ENCODE assay signal across 18 cellular contexts in the genomic region with DNA sequence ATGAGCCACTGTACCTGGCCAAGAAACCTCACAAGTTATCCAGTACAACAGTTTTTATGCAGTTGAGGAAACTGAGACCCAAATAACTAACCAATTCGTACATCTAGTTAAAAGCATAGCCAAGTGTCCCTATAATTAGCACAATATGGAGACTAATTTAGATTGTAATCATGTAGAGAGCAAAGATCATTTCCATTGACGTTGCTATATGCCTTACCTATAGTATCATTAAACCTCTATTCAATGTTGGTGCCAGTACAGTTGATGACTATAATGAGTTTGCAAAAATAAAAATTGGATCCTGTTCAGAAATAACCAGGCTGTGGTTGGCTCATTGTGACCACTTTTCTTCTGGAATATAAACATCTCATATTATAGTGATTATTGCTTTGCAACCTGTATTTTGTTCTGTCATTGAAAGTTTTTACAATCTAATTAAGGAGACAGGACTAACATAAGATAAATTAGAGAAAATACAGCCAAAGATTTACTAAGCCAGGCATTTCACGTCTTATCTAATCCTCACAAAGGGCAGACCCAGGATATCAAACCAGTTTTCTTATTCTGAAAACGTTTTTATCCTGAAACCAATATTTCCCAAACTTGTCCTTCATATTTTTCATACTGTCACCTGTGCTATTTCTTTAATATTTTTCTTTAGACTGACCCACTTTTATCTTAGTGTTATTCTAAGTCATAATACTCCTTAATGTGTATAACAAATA.
"Had no signal": no experiment of that assay in that cellular context is flagged by ENCODE, and none has a peak within 500 bp of the region (broad histone marks: within the 10 kb centered on the region; RNA-seq: fewer than 3 reads in every experiment).

No MANE protein-coding gene starts in this region.

- H3K36me3 ChIP-seq: adrenal gland, breast epithelium, colonic mucosa, heart left ventricle, right lobe of liver, upper lobe of left lung had no signal

- H3K9me3 ChIP-seq: adrenal gland, breast epithelium, colonic mucosa, right lobe of liver, testis, upper lobe of left lung had no signal

- DNase-seq: activated CD4-positive, alpha-beta T cell treated with anti-CD3 and anti-CD28 coated beads for 1 hour; activated CD4-positive, alpha-beta T cell treated with anti-CD3 and anti-CD28 coated beads, Interleukin-2, amount 50 U/mL, for 1 hour; activated gamma-delta T cell treated with Interleukin-2 at 50 U/mL for 16 hours; activated T-cell treated with anti-CD3 and anti-CD28 coated beads, Interleukin-2, amount 50 U/mL, for 1 hour; adrenal gland; colonic mucosa; heart left ventricle; left cardiac atrium; mesenchymal stem cell; occipital lobe; right lobe of liver; stimulated activated CD4-positive, alpha-beta T cell treated with anti-CD3 and anti-CD28 coated beads, Interleukin-2, amount 100 ng/mL, for 24 hours; stimulated activated naive B cell treated with anti-CD40 and anti-IgM and Interleukin-4, amounts not matched to agents 10 μg/mL and 1 μg/mL and 100 μg/mL, for 72 hours; T-cell; testis; upper lobe of left lung had no signal

- H3K27me3 ChIP-seq: adrenal gland, breast epithelium, colonic mucosa, heart left ventricle, right lobe of liver, testis, upper lobe of left lung had no signal

- H3K27ac ChIP-seq: adrenal gland, breast epithelium, colonic mucosa, heart left ventricle, right lobe of liver, skin epidermis, testis, upper lobe of left lung had no signal

- H3K4me3 ChIP-seq: adrenal gland, breast epithelium, colonic mucosa, heart left ventricle, right lobe of liver, skin epidermis, testis, upper lobe of left lung had no signal

- H3K4me1 ChIP-seq: adrenal gland, breast epithelium, colonic mucosa, right lobe of liver, upper lobe of left lung had no signal
